9 cellular contexts compared by ENCODE assay signal in genomic region chr17:58344047-58344790, GRCh38.
DNase-seq lines count a peak whose midpoint lies in the region; ATAC-seq and TF ChIP-seq lines count a peak whose summit lies in the region.
"Had no signal": no experiment of that assay in that cellular context is flagged by ENCODE, and none has a peak within 500 bp of the region (broad histone marks: within the 10 kb centered on the region; RNA-seq: fewer than 3 reads in every experiment).

No MANE protein-coding gene starts in this region.

- DNase-seq in SHP77 (lab: John Stamatoyannopoulos, UW) (no peak), cerebellar nuclear complex (lab: John Stamatoyannopoulos, UW) (no peak), NCI-H524 treated with DMSO at 0.1 percent for 48 hours (lab: John Stamatoyannopoulos, UW) (no peak)
- DNase-seq: right cardiac atrium had no signal

- TF ChIP-seq POLR2A in Raji (IDR thresholded peaks at IDR 0.05; ENCODE audit: insufficient read depth, low read depth, low read length) = peak; percentile 67

- H3K27me3 Mint-ChIP-seq in activated naive CD4-positive, alpha-beta T cell treated with anti-CD3 and anti-CD28 coated beads, Interleukin-2, amount 50 U/mL, for 24 hours = no peaks in the 10 kb centered on the region

- H3K4me1 Mint-ChIP-seq in activated naive CD4-positive, alpha-beta T cell treated with anti-CD3 and anti-CD28 coated beads, Interleukin-2, amount 50 U/mL, for 24 hours = peaks cover 84% of the 10 kb centered on the region

- H3K4me3 Mint-ChIP-seq in activated naive CD4-positive, alpha-beta T cell treated with anti-CD3 and anti-CD28 coated beads, Interleukin-2, amount 50 U/mL, for 24 hours = peak overlapping the region; percentile 89

- peak overlapping the region; percentile 95 for H3K27ac Mint-ChIP-seq in activated naive CD4-positive, alpha-beta T cell treated with anti-CD3 and anti-CD28 coated beads, Interleukin-2, amount 50 U/mL, for 24 hours

- ATAC-seq in GM18858 (IDR thresholded peaks at IDR 0.05; ENCODE audit: unreplicated experiment) (peak; percentile 65), HG02973 (IDR thresholded peaks at IDR 0.05; ENCODE audit: unreplicated experiment) (peak; percentile 84)

- peak overlapping the region; percentile 18 for H3K4me3 ChIP-seq in rectal smooth muscle tissue (ENCODE audit: low read length)

- H3K27ac ChIP-seq in rectal smooth muscle tissue (ENCODE audit: low read depth, low read length) = no peak overlapping the region

- peaks cover 22% of the 10 kb centered on the region for H3K36me3 Mint-ChIP-seq in activated naive CD4-positive, alpha-beta T cell treated with anti-CD3 and anti-CD28 coated beads, Interleukin-2, amount 50 U/mL, for 24 hours

- H3K36me3 ChIP-seq in rectal smooth muscle tissue (ENCODE audit: control insufficient read depth, insufficient read depth, low read length) = peaks cover 32% of the 10 kb centered on the region

- no peak overlapping the region for H3K9ac ChIP-seq in rectal smooth muscle tissue (ENCODE audit: low read length)

- H3K27me3 ChIP-seq in rectal smooth muscle tissue (ENCODE audit: control insufficient read depth, insufficient read depth, low read length) = no peaks in the 10 kb centered on the region

- H3K4me1 ChIP-seq in rectal smooth muscle tissue (ENCODE audit: control insufficient read depth, insufficient read depth, low read length) = no peaks in the 10 kb centered on the region

- H3K9me3 Mint-ChIP-seq in activated naive CD4-positive, alpha-beta T cell treated with anti-CD3 and anti-CD28 coated beads, Interleukin-2, amount 50 U/mL, for 24 hours = no peaks in the 10 kb centered on the region
